1 cellular context compared by ENCODE assay signal in genomic region chr5:149563461-149563860, GRCh38.
TF ChIP-seq lines count a peak whose summit lies in the region.

No MANE protein-coding gene starts in this region.

TF ChIP-seq in K562, 482 proteins besides CTCF, POLR2A, EP300 and RAD21:
- TF ChIP-seq RHOXF2B (CRISPR knock-in tag; conservative IDR thresholded peaks at IDR 0.05) (no peak), MITF (IDR thresholded peaks at IDR 0.05) (no peak), ZBTB9 (CRISPR knock-in tag; IDR thresholded peaks at IDR 0.05) (no peak), RCOR1 (IDR thresholded peaks at IDR 0.05; ENCODE audit: borderline replicate concordance in 1 of 2, low read depth in 2 of 2, low read length in 2 of 2) (no peak), PHF21A (IDR thresholded peaks at IDR 0.05; ENCODE audit: borderline replicate concordance, low read depth) (no peak), YBX1 (IDR thresholded peaks at IDR 0.05) (no peak), SREBF1 (IDR thresholded peaks at IDR 0.05; ENCODE audit: borderline replicate concordance, low read depth, low read length) (no peak), POLR3G (IDR thresholded peaks at IDR 0.05; ENCODE audit: extremely low read depth, insufficient read length, insufficient replicate concordance) (no peak), TARDBP (IDR thresholded peaks at IDR 0.05) (no peak)
TF ChIP-seq in K562: peak in this region for 0.
